1 cellular context compared by ENCODE assay signal in the genomic region with DNA sequence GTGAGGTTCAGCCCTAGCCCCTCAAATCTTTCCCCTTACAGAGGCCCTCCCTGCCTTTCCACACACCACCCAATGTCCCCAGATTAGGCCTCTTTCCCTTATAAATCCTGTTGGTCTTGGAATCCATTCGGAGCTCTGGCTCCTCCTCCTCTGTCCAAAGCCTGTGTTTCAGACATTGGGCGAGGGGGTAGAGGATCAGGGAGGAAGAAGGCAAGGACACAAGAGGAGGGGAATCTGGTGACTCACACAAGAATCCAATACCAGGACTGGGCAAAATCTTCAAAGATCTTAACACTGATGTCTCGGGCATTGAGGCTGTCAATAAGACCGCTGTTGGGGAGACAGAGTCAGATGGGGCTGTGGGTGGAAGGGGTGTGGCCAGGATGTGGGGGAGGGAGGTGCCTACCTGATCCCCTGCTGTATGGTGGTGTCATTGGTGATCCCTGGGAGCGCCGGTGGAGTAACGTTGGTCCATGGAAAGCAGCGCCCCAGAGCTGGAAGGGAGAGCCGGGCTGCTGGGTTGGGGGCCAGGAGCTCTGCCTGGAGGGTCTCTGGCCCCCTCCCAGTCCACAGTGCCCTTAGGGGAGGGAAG.
TF ChIP-seq lines count a peak whose summit lies in the region.

No MANE protein-coding gene starts in this region.

TF ChIP-seq in H1, 55 proteins besides CTCF, POLR2A, EP300 and RAD21:
- no peak for TF ChIP-seq ASH2L (IDR thresholded peaks at IDR 0.05; ENCODE audit: low read length)
- no peak for TF ChIP-seq SIN3A (conservative IDR thresholded peaks at IDR 0.05 in 1 of 2, IDR thresholded peaks at IDR 0.05 in 1 of 2; ENCODE audit: low read depth in 1 of 2, low read length in 2 of 2)
- TF ChIP-seq FOSL1 (IDR thresholded peaks at IDR 0.05; ENCODE audit: insufficient read depth, low read depth, low read length) = no peak
- no peak for TF ChIP-seq BCL11A (IDR thresholded peaks at IDR 0.05; ENCODE audit: low read depth in 2 of 2, low read length in 2 of 2)
- TF ChIP-seq EZH2 (IDR thresholded peaks at IDR 0.05; ENCODE audit: low read depth, low read length, severe bottlenecking) = no peak
- no peak for TF ChIP-seq YY1 (IDR thresholded peaks at IDR 0.05; ENCODE audit: low read depth, low read length)
- no peak for TF ChIP-seq SP4 (IDR thresholded peaks at IDR 0.05; ENCODE audit: low read length)
- TF ChIP-seq NANOG (IDR thresholded peaks at IDR 0.05; ENCODE audit: insufficient read depth, low read depth, low read length, poor library complexity, severe bottlenecking) = no peak
